ENCODE assay signal across 13 cellular contexts in genomic region chr2:101124061-101124460, GRCh38. TPM values are rescaled to one million over a fixed set of nuclear protein-coding genes. Genes with fewer than 3 reads are reported as not detected.
DNase-seq lines count a peak whose midpoint lies in the region; ATAC-seq and TF ChIP-seq lines count a peak whose summit lies in the region.
"Had no signal": no experiment of that assay in that cellular context is flagged by ENCODE, and none has a peak within 500 bp of the region (broad histone marks: within the 10 kb centered on the region; RNA-seq: fewer than 3 reads in every experiment).

No MANE protein-coding gene starts in this region.

- no peaks in the 10 kb centered on the region for H3K36me3 Mint-ChIP-seq in chondrocyte (ENCODE audit: low read depth)
- no peaks in the 10 kb centered on the region for H3K36me3 Mint-ChIP-seq in activated CD4-positive, alpha-beta T cell treated with anti-CD3 and anti-CD28 coated beads, Interleukin-2, amount 10 ng/mL, durations not matched to agents 7 days and 5 days (ENCODE audit: low read depth)

- no peaks in the 10 kb centered on the region for H3K79me2 ChIP-seq in OCI-LY3 (ENCODE audit: low read length)

- peaks cover 3% of the 10 kb centered on the region; the same call in 1 of the 2 replicates for H3K27me3 ChIP-seq in OCI-LY3 (ENCODE audit: low read depth, low read length)
- H3K27me3 ChIP-seq in lower lobe of right lung (ENCODE audit: low read depth), result no peaks in the 10 kb centered on the region
- no peaks in the 10 kb centered on the region for H3K27me3 ChIP-seq in upper lobe of left lung

- H3K4me3 Mint-ChIP-seq in chondrocyte (ENCODE audit: unreplicated experiment), result no peak overlapping the region
- H3K4me3 Mint-ChIP-seq in activated CD4-positive, alpha-beta T cell treated with anti-CD3 and anti-CD28 coated beads, Interleukin-2, amount 10 ng/mL, durations not matched to agents 7 days and 5 days, result no peak overlapping the region

- intact Hi-C loops in lower lobe of right lung (cut with DNase I), result no loop called here

- no peaks in the 10 kb centered on the region for H3K27me3 Mint-ChIP-seq in chondrocyte (ENCODE audit: low read depth)
- no peaks in the 10 kb centered on the region for H3K27me3 Mint-ChIP-seq in activated CD4-positive, alpha-beta T cell treated with anti-CD3 and anti-CD28 coated beads, Interleukin-2, amount 10 ng/mL, durations not matched to agents 7 days and 5 days

- CTCF ChIA-PET in activated CD4-positive, alpha-beta T cell treated with anti-CD3 and anti-CD28 coated beads, Interleukin-2, amount 10 ng/mL, durations not matched to agents 7 days and 5 days (lab: Charles Lee), result no interaction called here

- no peaks in the 10 kb centered on the region for H3K9me3 Mint-ChIP-seq in chondrocyte (ENCODE audit: low read depth)
- H3K9me3 Mint-ChIP-seq in activated CD4-positive, alpha-beta T cell treated with anti-CD3 and anti-CD28 coated beads, Interleukin-2, amount 10 ng/mL, durations not matched to agents 7 days and 5 days, result no peaks in the 10 kb centered on the region

- no peak for TF ChIP-seq EP300 in upper lobe of left lung (IDR thresholded peaks at IDR 0.05)

- H3K4me3 ChIP-seq in OCI-LY3 (ENCODE audit: low read length) (no peak overlapping the region), lower lobe of right lung (no peak overlapping the region), upper lobe of left lung (no peak overlapping the region)

- H3K36me3 ChIP-seq in OCI-LY3 (replicated peaks; ENCODE audit: low read depth, low read length) (no peaks in the 10 kb centered on the region), lower lobe of right lung (no peaks in the 10 kb centered on the region), upper lobe of left lung (no peaks in the 10 kb centered on the region)

- peak overlapping the region; percentile 2; the same call in 1 of the 2 replicates for H3K4me2 ChIP-seq in OCI-LY3 (ENCODE audit: low read length)

- H3K4me1 ChIP-seq in OCI-LY3 (ENCODE audit: low read length) (peaks cover 7% of the 10 kb centered on the region), lower lobe of right lung (peaks cover 61% of the 10 kb centered on the region), upper lobe of left lung (peaks cover 49 to 65% (median 62%) of the 10 kb centered on the region in 4 donors)

- no peak for TF ChIP-seq POLR2A in upper lobe of left lung (IDR thresholded peaks at IDR 0.05)

- H3K9me3 ChIP-seq in OCI-LY3 (ENCODE audit: insufficient read depth, low read length) (no peaks in the 10 kb centered on the region), lower lobe of right lung (no peaks in the 10 kb centered on the region), upper lobe of left lung (no peaks in the 10 kb centered on the region)

- 69 to 72% methylated on average over 2 of the region's 2 CpGs for WGBS in upper lobe of left lung, 2 donors

- H2AFZ ChIP-seq in OCI-LY3 (ENCODE audit: low read depth, low read length), result no peak overlapping the region

- peak overlapping the region; percentile 77 for H3K27ac Mint-ChIP-seq in chondrocyte (ENCODE audit: unreplicated experiment)
- no peak overlapping the region for H3K27ac Mint-ChIP-seq in activated CD4-positive, alpha-beta T cell treated with anti-CD3 and anti-CD28 coated beads, Interleukin-2, amount 10 ng/mL, durations not matched to agents 7 days and 5 days

- no peaks in the 10 kb centered on the region for H4K20me1 ChIP-seq in OCI-LY3 (ENCODE audit: insufficient read depth, low read length)

- POLR2A ChIA-PET in activated CD4-positive, alpha-beta T cell treated with anti-CD3 and anti-CD28 coated beads, Interleukin-2, amount 10 ng/mL, durations not matched to agents 7 days and 5 days (lab: Charles Lee), result no interaction called here

- H3K27ac ChIP-seq in OCI-LY3 (ENCODE audit: low read length), result no peak overlapping the region
- H3K27ac ChIP-seq in lower lobe of right lung, result peak overlapping the region; percentile 65
- peak overlapping the region; percentile 66 to 83 (median 74) for H3K27ac ChIP-seq in upper lobe of left lung
- H3K27ac ChIP-seq: WERI-Rb-1 had no signal

- DNase-seq in chondrocyte (ENCODE audit: low spot score), result no peak
- DNase-seq in lower lobe of right lung, result no peak
- DNase-seq in upper lobe of left lung, result no peak
- no peak for DNase-seq in activated effector memory CD4-positive, alpha-beta T cell treated with Interleukin-2 at 50 U/mL for 16 hours
- DNase-seq in SKM-1 (lab: John Stamatoyannopoulos, UW; ENCODE audit: unreplicated experiment), result no peak
- DNase-seq in activated CD4-positive, alpha-beta T cell treated with anti-CD3 and anti-CD28 coated beads, Interleukin-2, amount 10 ng/mL, durations not matched to agents 7 days and 5 days, result no peak
- DNase-seq: cerebellar nuclear complex, DMS 273 treated with DMSO at 0.1 percent for 48 hours, hypothalamus, naive B cell, NCI-H187, WERI-Rb-1 had no signal

- H3K9ac ChIP-seq in OCI-LY3 (ENCODE audit: low read length), result no peak overlapping the region

- TF ChIP-seq CTCF in OCI-LY3 (IDR thresholded peaks at IDR 0.05; ENCODE audit: low read depth, low read length), result no peak
- no peak for TF ChIP-seq CTCF in chondrocyte (IDR thresholded peaks at IDR 0.05)
- no peak for TF ChIP-seq CTCF in lower lobe of right lung (IDR thresholded peaks at IDR 0.05)
- no peak for TF ChIP-seq CTCF in upper lobe of left lung (IDR thresholded peaks at IDR 0.05)

- H3K4me1 Mint-ChIP-seq in chondrocyte (ENCODE audit: low read depth), result peaks cover 51% of the 10 kb centered on the region
- peaks cover 12% of the 10 kb centered on the region for H3K4me1 Mint-ChIP-seq in activated CD4-positive, alpha-beta T cell treated with anti-CD3 and anti-CD28 coated beads, Interleukin-2, amount 10 ng/mL, durations not matched to agents 7 days and 5 days
- H3K4me1 Mint-ChIP-seq: naive B cell had no signal

- ATAC-seq in lower lobe of right lung (no peak), upper lobe of left lung (ENCODE audit: low FRiP score in 2 of 2) (no peak)

RNA-seq across cellular contexts. Expression of gene TBC1D8, which starts 27.1 kb away (rescaled TPM):
- 6.2 to 8.2 TPM (median 7.3 TPM) in 3 replicates for total RNA-seq in chondrocyte
- total RNA-seq in lower lobe of right lung, result 30.2 TPM
- 100 to 1,000 TPM in 1 of 6 donors, 10 to 100 TPM in 5; 21.0 to 133 (median 56.8) TPM for total RNA-seq in upper lobe of left lung
- total RNA-seq in activated CD4-positive, alpha-beta T cell treated with anti-CD3 and anti-CD28 coated beads, Interleukin-2, amount 10 ng/mL, durations not matched to agents 7 days and 5 days, result under 1 TPM; 0.50 to 0.65 TPM
